ENCODE assay signal across 36 cellular contexts in genomic region chr2:178811901-178812300, GRCh38. TPM values are rescaled to one million over a fixed set of nuclear protein-coding genes. Genes with fewer than 3 reads are reported as not detected.
"Had no signal": no experiment of that assay in that cellular context is flagged by ENCODE, and none has a peak within 500 bp of the region (broad histone marks: within the 10 kb centered on the region; RNA-seq: fewer than 3 reads in every experiment).

No MANE protein-coding gene starts in this region.

- H3K27ac ChIP-seq: brain microvascular endothelial cell, Peyer's patch, RWPE1, VCaP had no signal

- H3K4me1 ChIP-seq: Peyer's patch had no signal

- H3K9me3 ChIP-seq: Peyer's patch had no signal

- H3K4me3 ChIP-seq: K562, Peyer's patch had no signal

- ATAC-seq: activated CD8-positive, alpha-beta T cell treated with anti-CD3 and anti-CD28 coated beads for 36 hours; activated T-cell treated with anti-CD3 and anti-CD28 coated beads, Interleukin-2, amount 50 U/mL, for 72 hours; activated T-helper 17 cell treated with anti-CD3 and anti-CD28 coated beads, Interleukin-2, amount 50 U/mL, for 72 hours; K562; PC-3; Right ventricle myocardium inferior; SK-N-SH treated with all-trans-retinoic acid at 6 μM for 48 hours had no signal

- DNase-seq: activated B cell treated with CpG ODN at 0.5 μM for 24 hours; activated CD4-positive, alpha-beta T cell treated with anti-CD3 and anti-CD28 coated beads for 48 hours; activated CD4-positive, alpha-beta T cell treated with anti-CD3 and anti-CD28 coated beads, Interleukin-2, amount 50 U/mL, for 4 hours; activated CD4-positive, CD25-positive, alpha-beta regulatory T cell treated with anti-CD3 and anti-CD28 coated beads, Interleukin-2, amount 50 U/mL, for 72 hours; activated CD8-positive, alpha-beta T cell treated with anti-CD3 and anti-CD28 coated beads for 36 hours; activated effector memory CD4-positive, alpha-beta T cell treated with anti-CD3 and anti-CD28 coated beads, Interleukin-2, amount 50 U/mL, for 16 hours; activated naive CD4-positive, alpha-beta T cell; activated naive CD4-positive, alpha-beta T cell treated with anti-CD3 and anti-CD28 coated beads, Interleukin-2, amount 50 U/mL, for 16 hours; activated naive CD8-positive, alpha-beta T cell treated with anti-CD3 and anti-CD28 coated beads for 36 hours; activated T-cell treated with anti-CD3 and anti-CD28 coated beads, Interleukin-2, amount 50 U/mL, for 1 hour; activated T-cell treated with anti-CD3 and anti-CD28 coated beads, Interleukin-2, amount 50 U/mL, for 72 hours; amniotic stem cell; aorta; brain microvascular endothelial cell; NCI-H1105; NCI-H1417 treated with DMSO at 0.1 percent for 48 hours; NCI-H187 treated with DMSO at 0.1 percent for 48 hours; NCI-H2081; NCI-H2171 treated with DMSO at 0.1 percent for 48 hours; NCI-H2227 treated with DMSO at 0.1 percent for 48 hours; NCI-H524 treated with DMSO at 0.1 percent for 48 hours; NK-92 treated with Interleukin-12 subunit alpha and Interleukin-12 subunit beta, amount 100 ng/mL, for 24 hours; PC-3; Peyer's patch; SIG-M5; SW 1271; T-helper 1 cell; T-helper 2 cell; T-helper 9 cell had no signal

- H3K36me3 ChIP-seq: brain microvascular endothelial cell, Peyer's patch had no signal

- H3K27me3 ChIP-seq: brain microvascular endothelial cell, Peyer's patch had no signal

RNA-seq across cellular contexts. Expression of gene TTN, which starts 4.7 kb away (rescaled TPM):
- total RNA-seq: chondrocyte had no signal
